ENCODE assay signal across 9 cellular contexts in genomic region chr12:6821271-6821673, GRCh38. TPM values are rescaled to one million over a fixed set of nuclear protein-coding genes. Genes with fewer than 3 reads are reported as not detected.
DNase-seq lines count a peak whose midpoint lies in the region; ATAC-seq and TF ChIP-seq lines count a peak whose summit lies in the region.
"Had no signal": no experiment of that assay in that cellular context is flagged by ENCODE, and none has a peak within 500 bp of the region (broad histone marks: within the 10 kb centered on the region; RNA-seq: fewer than 3 reads in every experiment).

No MANE protein-coding gene starts in this region.

- no peak overlapping the region for H2AFZ ChIP-seq in neural progenitor cell (replicated peaks)

- DNase-seq in NCI-H526 (lab: John Stamatoyannopoulos, UW), result peak; percentile 63 to 75
- DNase-seq in NCI-H526 treated with DMSO at 0.1 percent for 48 hours (lab: John Stamatoyannopoulos, UW), result no peak
- peak; percentile 57 for DNase-seq in NCI-H187 treated with DMSO at 0.1 percent for 48 hours (lab: John Stamatoyannopoulos, UW)
- peak; percentile 38 to 45 for DNase-seq in activated T-cell treated with anti-CD3 and anti-CD28 coated beads, Interleukin-2, amount 50 U/mL, for 48 hours
- peak; percentile 82 for DNase-seq in neural progenitor cell (ENCODE audit: low spot score)
- no peak for DNase-seq in mesenteric fat pad (ENCODE audit: low spot score)

- H3K36me3 ChIP-seq in gastroesophageal sphincter (no peaks in the 10 kb centered on the region), neural progenitor cell (no peaks in the 10 kb centered on the region)

- ATAC-seq in gastroesophageal sphincter (peak; percentile 85), GM21381 (IDR thresholded peaks at IDR 0.05; ENCODE audit: unreplicated experiment) (no peak)

- H3K27ac ChIP-seq in gastroesophageal sphincter (peak overlapping the region in 3 of 4 donors; percentile 63 to 72 (median 64)), neural progenitor cell (peak overlapping the region; percentile 41)
- H3K27ac ChIP-seq: C4-2B had no signal

- no peaks in the 10 kb centered on the region for H4K20me1 ChIP-seq in neural progenitor cell (ENCODE audit: low read depth)

- TF ChIP-seq EP300 in gastroesophageal sphincter (IDR thresholded peaks at IDR 0.05), result no peak

- H3K27me3 ChIP-seq in gastroesophageal sphincter (peaks cover 31% of the 10 kb centered on the region), neural progenitor cell (no peaks in the 10 kb centered on the region)

- peak overlapping the region; percentile 35 to 56 for H3K4me3 ChIP-seq in gastroesophageal sphincter
- H3K4me3 ChIP-seq in neural progenitor cell, result peak overlapping the region; percentile 52

- peaks cover 15% of the 10 kb centered on the region for H3K27me3 Mint-ChIP-seq in neural progenitor cell (ENCODE audit: insufficient read depth, low read depth)

- H3K36me3 Mint-ChIP-seq in neural progenitor cell, result peaks cover 12% of the 10 kb centered on the region

- peak overlapping the region; percentile 89 for H3K4me2 ChIP-seq in neural progenitor cell

- H3K9ac ChIP-seq in neural progenitor cell, result peak overlapping the region; percentile 19

- no peak for TF ChIP-seq CTCF in gastroesophageal sphincter (IDR thresholded peaks at IDR 0.05)
- TF ChIP-seq CTCF in neural progenitor cell (IDR thresholded peaks at IDR 0.05), result no peak

- WGBS in gastroesophageal sphincter (ENCODE audit: low coverage in 1 of 2), 2 donors, result 0 to 2% methylated on average over 2 to 8 of the region's 13 CpGs

- H3K27ac Mint-ChIP-seq in neural progenitor cell, result peak overlapping the region; percentile 99

- H3K4me1 Mint-ChIP-seq in neural progenitor cell, result peaks cover 79% of the 10 kb centered on the region

- H3K9me3 ChIP-seq in gastroesophageal sphincter, result no peaks in the 10 kb centered on the region
- no peaks in the 10 kb centered on the region for H3K9me3 ChIP-seq in neural progenitor cell (ENCODE audit: low read depth)

- peak overlapping the region; percentile 89 for H3K4me3 Mint-ChIP-seq in neural progenitor cell

- H3K9me3 Mint-ChIP-seq in neural progenitor cell, result no peaks in the 10 kb centered on the region

- H3K79me2 ChIP-seq in neural progenitor cell (ENCODE audit: low read depth), result no peaks in the 10 kb centered on the region

- TF ChIP-seq POLR2A in gastroesophageal sphincter (IDR thresholded peaks at IDR 0.05), result no peak

- H3K4me1 ChIP-seq in gastroesophageal sphincter (peaks cover 0 to 46% (median 25%) of the 10 kb centered on the region in 3 donors), neural progenitor cell (peaks cover 57% of the 10 kb centered on the region)

- H3F3A ChIP-seq in neural progenitor cell (ENCODE audit: low read depth), result peaks cover 64% of the 10 kb centered on the region

RNA-seq across cellular contexts. Expression of gene GPR162, which starts 0.3 kb away (rescaled TPM):
- total RNA-seq in gastroesophageal sphincter (1 to 10 TPM; 3.7 to 9.7 (median 3.9) TPM), neural progenitor cell (ENCODE audit: low replicate concordance) (10.0 and 27.6 TPM in 2 replicates), mesenteric fat pad (7.0 TPM)

RNA-seq across cellular contexts. Expression of gene P3H3, which starts 6.9 kb away (rescaled TPM):
- total RNA-seq in gastroesophageal sphincter, result 10 to 100 TPM; 17.3 to 28.3 (median 23.0) TPM
- 14.1 and 52.6 TPM in 2 replicates for total RNA-seq in neural progenitor cell (ENCODE audit: low replicate concordance)
- total RNA-seq in mesenteric fat pad, result 11.1 TPM

RNA-seq across cellular contexts. Expression of gene GNB3, which starts 19.5 kb away (rescaled TPM):
- total RNA-seq in gastroesophageal sphincter, result 1 to 10 TPM in 3 of 4 donors, under 1 TPM in 1; 0.45 to 1.8 (median 1.3) TPM
- 2.7 and 7.6 TPM in 2 replicates for total RNA-seq in neural progenitor cell (ENCODE audit: low replicate concordance)
- total RNA-seq in mesenteric fat pad, result 1.2 TPM

RNA-seq across cellular contexts. Expression of gene CDCA3, which starts 29.8 kb away (rescaled TPM):
- total RNA-seq in gastroesophageal sphincter, result 1 to 10 TPM; 1.1 to 5.9 (median 1.4) TPM
- 62.1 and 73.5 TPM in 2 replicates for total RNA-seq in neural progenitor cell (ENCODE audit: low replicate concordance)
- total RNA-seq in mesenteric fat pad, result 0.16 TPM

RNA-seq across cellular contexts. Expression of gene USP5, which starts 30.7 kb away (rescaled TPM):
- total RNA-seq in gastroesophageal sphincter (10 to 100 TPM; 43.4 to 70.9 (median 65.0) TPM), neural progenitor cell (ENCODE audit: low replicate concordance) (60.9 and 101 TPM in 2 replicates), mesenteric fat pad (74.8 TPM)

Comparison
In these comparisons a context has a peak if more than half of its experiments do, and no peak if none do; other contexts are left out.
1. DNase-seq: peak in NCI-H526 (2 of 2), NCI-H187 treated with DMSO at 0.1 percent for 48 hours (single experiment), activated T-cell treated with anti-CD3 and anti-CD28 coated beads, Interleukin-2, amount 50 U/mL, for 48 hours (2 of 2) and neural progenitor cell (single experiment); none in NCI-H526 treated with DMSO at 0.1 percent for 48 hours (single experiment) and mesenteric fat pad (single experiment).